In the genomic region with DNA sequence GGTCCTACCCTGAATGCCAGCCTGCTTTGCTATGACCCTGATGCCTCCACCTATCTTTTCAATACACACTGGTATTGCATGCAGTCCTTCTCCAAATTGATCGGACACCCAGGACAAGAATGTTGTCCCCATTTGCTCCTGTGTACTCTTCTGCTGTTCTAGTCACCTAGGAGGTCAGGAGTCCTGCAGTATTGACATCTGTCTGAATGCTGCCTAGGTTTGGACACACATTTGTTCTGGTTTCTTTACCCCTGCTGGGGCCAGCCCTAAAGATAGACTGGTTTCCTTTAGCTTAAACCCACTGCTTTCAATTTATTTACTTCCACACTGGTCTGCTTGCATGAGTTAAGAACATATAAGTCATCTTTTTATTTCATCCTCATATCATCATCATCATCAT, we compare ENCODE assay signal across 7 cellular contexts.
"Had no signal": no experiment of that assay in that cellular context is flagged by ENCODE, and none has a peak within 500 bp of the region (broad histone marks: within the 10 kb centered on the region; RNA-seq: fewer than 3 reads in every experiment).

No MANE protein-coding gene starts in this region.

- H3K9ac ChIP-seq: GM23248 had no signal

- H3K9me3 Mint-ChIP-seq: HFFc6 had no signal

- H3K9me3 ChIP-seq: HAP-1 had no signal

- H3K4me3 Mint-ChIP-seq: HFFc6 had no signal

- H3K4me3 ChIP-seq: GM23248, HAP-1, K562 had no signal

- DNase-seq: GM23248, GOT3, H7, HFFc6 had no signal

- ATAC-seq: HCT116, K562 had no signal

- H3K36me3 ChIP-seq: HAP-1 had no signal

- H3K27ac ChIP-seq: GM23248 had no signal

- H3K27ac Mint-ChIP-seq: HFFc6 had no signal

- H2AFZ ChIP-seq: GM23248 had no signal

- H3K4me1 ChIP-seq: HAP-1 had no signal
